8 cellular contexts compared by ENCODE assay signal in the genomic region with DNA sequence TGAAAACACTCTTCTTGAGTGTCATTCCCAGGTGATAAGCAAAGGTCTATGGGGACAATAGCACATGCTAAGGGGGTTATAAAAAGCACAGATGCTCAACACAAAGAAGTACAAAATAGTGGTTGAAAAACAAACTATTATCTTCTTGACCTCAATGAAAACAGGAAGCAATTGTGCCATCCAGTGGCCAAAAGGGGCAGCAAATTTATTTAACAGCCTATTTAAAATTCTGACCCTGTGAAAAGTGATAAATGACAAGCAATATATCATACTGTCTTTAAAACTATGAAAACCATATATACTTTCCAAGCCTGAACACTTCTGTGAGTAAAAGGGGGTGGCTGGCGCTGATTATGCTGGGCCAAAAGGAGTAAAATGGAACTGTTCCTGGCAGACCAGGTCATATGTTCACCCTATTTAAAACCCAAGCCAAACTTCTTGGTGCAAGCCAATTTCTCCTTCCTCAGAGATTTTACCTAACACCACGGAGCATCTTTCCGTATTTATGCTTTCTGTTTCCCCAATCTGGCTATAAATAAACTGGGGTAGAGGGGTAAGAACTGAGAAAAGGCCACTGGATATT. TPM values are rescaled to one million over a fixed set of nuclear protein-coding genes. Genes with fewer than 3 reads are reported as not detected.
A peak's percentile ranks its signal among the peaks of the same experiment; 100 is the strongest.
DNase-seq lines count a peak whose midpoint lies in the region; ATAC-seq and TF ChIP-seq lines count a peak whose summit lies in the region.

No MANE protein-coding gene starts in this region.

- DNase-seq in CD4-positive, alpha-beta T cell, result peak in 2 of 10 experiments; percentile 2 to 19
- DNase-seq in GM13976 (ENCODE audit: low spot score) (peak; percentile 11), NCI-H2196 (lab: John Stamatoyannopoulos, UW; ENCODE audit: unreplicated experiment) (peak; percentile 61), adipocyte (ENCODE audit: low read depth) (peak; percentile 74), immature natural killer cell (peak; percentile 6 to 17 (median 12)), superior temporal gyrus (ENCODE audit: extremely low spot score) (peak; percentile 77)

- no peaks in the 10 kb centered on the region for H3K27me3 Mint-ChIP-seq in CD4-positive, alpha-beta T cell
- peaks cover 0 to 2% (median 0%) of the 10 kb centered on the region in 3 donors for H3K27me3 Mint-ChIP-seq in immature natural killer cell (ENCODE audit: low read depth in 3 of 3)

- peaks cover 34% of the 10 kb centered on the region for H3K4me1 Mint-ChIP-seq in CD4-positive, alpha-beta T cell (ENCODE audit: low read depth)
- peaks cover 6 to 17% of the 10 kb centered on the region in 2 donors for H3K4me1 Mint-ChIP-seq in immature natural killer cell

- H3K36me3 Mint-ChIP-seq in CD4-positive, alpha-beta T cell (ENCODE audit: low read depth), result peaks cover 84% of the 10 kb centered on the region
- H3K36me3 Mint-ChIP-seq in immature natural killer cell, result peaks cover 11 to 26% (median 13%) of the 10 kb centered on the region in 3 donors

- no peak overlapping the region for H3K9ac ChIP-seq in adipocyte (ENCODE audit: low read length)

- peaks cover 41% of the 10 kb centered on the region for H3K36me3 ChIP-seq in adipocyte (ENCODE audit: control insufficient read depth, insufficient read depth, low read length, severe bottlenecking)

- H3K27me3 ChIP-seq in CD4-positive, alpha-beta T cell (ENCODE audit: control insufficient read depth, insufficient read depth, low read length), result no peaks in the 10 kb centered on the region
- H3K27me3 ChIP-seq in adipocyte (replicated peaks; ENCODE audit: control insufficient read depth, insufficient read depth, low read length), result no peaks in the 10 kb centered on the region

- no peak overlapping the region for H3K27ac ChIP-seq in CD4-positive, alpha-beta T cell (ENCODE audit: low read depth, low read length)

- in situ Hi-C loops in GM13976 (cut with MboI; ENCODE audit: low sequenced_read_pairs, unreplicated experiment), result loop anchor here (25.0 kb wide), 1 partner anchor 1136 kb away; no protein-coding TSS in a partner anchor

- H3K27ac Mint-ChIP-seq in CD4-positive, alpha-beta T cell, result no peak overlapping the region
- H3K27ac Mint-ChIP-seq in immature natural killer cell, result peak overlapping the region in 1 of 6 donors; percentile 47

- no peaks in the 10 kb centered on the region for H3K9me3 Mint-ChIP-seq in CD4-positive, alpha-beta T cell
- no peaks in the 10 kb centered on the region for H3K9me3 Mint-ChIP-seq in immature natural killer cell

- POLR2A ChIA-PET in CD4-positive, alpha-beta T cell (lab: Charles Lee), result no interaction called here

- no peak overlapping the region for H3K4me3 ChIP-seq in adipocyte (ENCODE audit: low read length)

- H3K4me3 Mint-ChIP-seq in CD4-positive, alpha-beta T cell, result no peak overlapping the region
- no peak overlapping the region for H3K4me3 Mint-ChIP-seq in immature natural killer cell

- CTCF ChIA-PET in CD4-positive, alpha-beta T cell (lab: Charles Lee), result interaction anchor here (2.8 kb wide), 1 partner anchor 115 kb away, joined by 10 read pairs; no protein-coding TSS in a partner anchor

- TF ChIP-seq CTCF in CD4-positive, alpha-beta T cell (IDR thresholded peaks at IDR 0.05), result peak; percentile 36
- TF ChIP-seq CTCF in GM13976 (IDR thresholded peaks at IDR 0.05; ENCODE audit: borderline replicate concordance, control extremely low read depth, extremely low read depth, insufficient read depth, missing control alignments), result peak; percentile 57

- peaks cover 13% of the 10 kb centered on the region for H3K4me1 ChIP-seq in adipocyte (ENCODE audit: control insufficient read depth, insufficient read depth, low read length)

- H3K9me3 ChIP-seq in CD4-positive, alpha-beta T cell (ENCODE audit: control insufficient read depth, low read length), result no peaks in the 10 kb centered on the region
- H3K9me3 ChIP-seq in adipocyte (ENCODE audit: control insufficient read depth, low read length), result no peaks in the 10 kb centered on the region

- intact Hi-C loops in CD4-positive, alpha-beta T cell (cut with DNase I, micrococcal nuclease), result loop anchor here (1.0 to 10.0 kb wide), 5 partner anchors 294 to 1160 kb away; no protein-coding TSS in a partner anchor

- ATAC-seq in CD4-positive, alpha-beta T cell (ENCODE audit: poor library complexity), result no peak
- no peak for ATAC-seq in GM19467 (IDR thresholded peaks at IDR 0.05; ENCODE audit: unreplicated experiment)
- ATAC-seq in HG02852 (IDR thresholded peaks at IDR 0.05; ENCODE audit: unreplicated experiment), result no peak

RNA-seq across cellular contexts. Expression of a gene that starts 29.7 kb away (rescaled TPM):
- total RNA-seq in CD4-positive, alpha-beta T cell, result 10 to 100 TPM in 1 of 2 experiments, 1 to 10 TPM in 1; 9.3 to 10.1 TPM
- polyA plus RNA-seq in immature natural killer cell, result 10 to 100 TPM in 2 of 3 donors, 1 to 10 TPM in 1; 5.9 to 13.8 (median 11.3) TPM
